In the genomic region with DNA sequence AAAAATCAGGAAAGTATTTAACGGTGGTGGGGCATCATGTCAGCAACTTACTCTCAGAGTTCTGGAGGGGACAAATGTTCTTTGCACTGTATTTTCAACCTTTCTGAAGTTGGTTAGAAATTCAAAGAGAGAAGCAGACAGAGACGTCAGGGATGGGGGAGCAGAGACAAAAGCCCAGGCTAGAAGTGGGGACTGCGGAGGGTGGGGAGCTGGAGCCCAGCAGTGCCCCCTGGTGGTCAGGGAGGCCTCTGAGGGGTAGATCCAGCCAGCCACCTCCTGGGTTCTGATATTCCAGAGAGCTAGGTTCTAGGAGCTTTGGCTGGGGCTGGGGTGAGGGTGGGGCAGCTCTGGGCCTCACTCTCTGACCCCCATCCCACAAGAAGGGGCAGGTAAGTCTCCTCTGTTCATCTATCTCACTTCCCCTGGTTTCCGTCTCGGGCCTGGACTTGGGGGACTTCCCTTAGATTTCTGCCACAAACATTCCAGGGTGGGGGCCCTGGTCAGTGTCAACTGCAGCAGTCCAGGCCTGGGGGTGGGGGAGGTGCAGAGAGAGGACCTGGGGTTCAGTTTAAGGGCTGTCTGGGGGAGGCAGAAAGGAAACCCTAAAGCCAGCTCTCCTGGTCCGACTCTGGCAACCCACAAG, we compare ENCODE assay signal across 9 cellular contexts. TPM values are rescaled to one million over a fixed set of nuclear protein-coding genes. Genes with fewer than 3 reads are reported as not detected.
DNase-seq lines count a peak whose midpoint lies in the region; ATAC-seq and TF ChIP-seq lines count a peak whose summit lies in the region.
"Had no signal": no experiment of that assay in that cellular context is flagged by ENCODE, and none has a peak within 500 bp of the region (broad histone marks: within the 10 kb centered on the region; RNA-seq: fewer than 3 reads in every experiment).

No MANE protein-coding gene starts in this region.

- peaks cover 3% of the 10 kb centered on the region for H3K4me1 Mint-ChIP-seq in glutamatergic neuron (ENCODE audit: low read depth, unreplicated experiment)

- no peaks in the 10 kb centered on the region for H3K9me3 ChIP-seq in OCI-LY1 (ENCODE audit: low read length)

- ATAC-seq in HG03520 (IDR thresholded peaks at IDR 0.05; ENCODE audit: unreplicated experiment) = no peak

- H3K4me3 Mint-ChIP-seq in glutamatergic neuron (ENCODE audit: unreplicated experiment) = no peak overlapping the region

- H3K9me2 ChIP-seq in OCI-LY1 (ENCODE audit: low read depth, low read length) = no peaks in the 10 kb centered on the region

- no peaks in the 10 kb centered on the region for H3K79me2 ChIP-seq in OCI-LY1 (ENCODE audit: insufficient read depth, low read length)

- no peaks in the 10 kb centered on the region for H4K20me1 ChIP-seq in OCI-LY1 (ENCODE audit: insufficient read depth, low read length)

- no peaks in the 10 kb centered on the region for H3K36me3 ChIP-seq in OCI-LY1 (ENCODE audit: insufficient read depth, low read length)

- in situ Hi-C loops in ACHN (cut with HindIII; ENCODE audit: low pct_ligation_motif_present, low pct_unique_long_range_greater_than_20kb, low sequenced_read_pairs) = no loop called here

- H3K27me3 ChIP-seq in OCI-LY1 (ENCODE audit: insufficient read depth, low read length) = no peaks in the 10 kb centered on the region

- H3K27ac ChIP-seq in OCI-LY1 (ENCODE audit: low read depth, low read length, poor library complexity, severe bottlenecking) = no peak overlapping the region
- H3K27ac ChIP-seq: epithelial cell of prostate had no signal

- no peaks in the 10 kb centered on the region for H3F3A ChIP-seq in OCI-LY1 (ENCODE audit: insufficient read depth, low read length)

- H3K36me3 Mint-ChIP-seq in glutamatergic neuron (ENCODE audit: unreplicated experiment) = no peaks in the 10 kb centered on the region

- H3K9ac ChIP-seq in OCI-LY1 (ENCODE audit: low read length) = no peak overlapping the region

- DNase-seq in ACHN (peak; percentile 50), GM19240 (ENCODE audit: insufficient read length, low spot score) (peak; percentile 56), activated T-helper 1 cell treated with Interleukin-2 at 50 U/mL for 16 hours (ENCODE audit: low read depth) (peak; percentile 30), glutamatergic neuron (peak; percentile 83), retina (peak; percentile 62), NCI-H2171 treated with DMSO at 0.1 percent for 48 hours (lab: John Stamatoyannopoulos, UW) (no peak)

- peak; percentile 76 for TF ChIP-seq CTCF in OCI-LY1 (IDR thresholded peaks at IDR 0.05; ENCODE audit: low read length)
- peak; percentile 86 for TF ChIP-seq CTCF in glutamatergic neuron (IDR thresholded peaks at IDR 0.05; ENCODE audit: partially characterized antibody, unreplicated experiment)

- peaks cover 3% of the 10 kb centered on the region for H3K27me3 Mint-ChIP-seq in glutamatergic neuron (ENCODE audit: unreplicated experiment)

- no peak overlapping the region for H3K4me2 ChIP-seq in OCI-LY1 (ENCODE audit: low read length)

- H2AFZ ChIP-seq in OCI-LY1 (ENCODE audit: low read length) = no peak overlapping the region

- no peak overlapping the region for H3K27ac Mint-ChIP-seq in glutamatergic neuron (ENCODE audit: unreplicated experiment)

- no peaks in the 10 kb centered on the region for H3K4me1 ChIP-seq in OCI-LY1 (ENCODE audit: insufficient read depth, low read length, severe bottlenecking)

- H3K9me3 Mint-ChIP-seq in glutamatergic neuron (ENCODE audit: unreplicated experiment) = peaks cover 5% of the 10 kb centered on the region

- H3K4me3 ChIP-seq in OCI-LY1 (ENCODE audit: low read depth, low read length, poor library complexity, severe bottlenecking) = no peak overlapping the region

RNA-seq across cellular contexts. Expression of gene TNS1, which starts 8.9 kb away (rescaled TPM):
- total RNA-seq in glutamatergic neuron (ENCODE audit: unreplicated experiment) = 3.2 TPM
